20 cellular contexts compared by ENCODE assay signal in the genomic region with DNA sequence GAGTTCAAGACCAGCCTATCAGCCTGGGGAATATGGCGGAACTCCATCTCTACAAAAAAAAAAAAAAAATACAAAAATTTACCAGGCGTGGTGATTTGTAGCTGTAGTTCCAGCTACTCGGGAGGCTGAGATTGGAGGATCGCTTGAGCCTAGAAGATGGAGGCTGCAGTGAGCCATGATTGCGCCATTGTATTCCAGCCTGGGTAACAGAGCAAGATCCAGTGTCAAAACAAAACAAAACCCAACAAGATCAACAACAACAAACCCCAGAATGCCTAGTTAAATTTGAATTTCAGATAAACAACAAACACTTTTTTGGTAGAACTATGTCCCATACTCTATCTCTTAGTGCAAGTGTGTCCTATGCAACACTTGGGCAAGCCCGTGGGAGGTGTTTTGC. TPM values are rescaled to one million over a fixed set of nuclear protein-coding genes. Genes with fewer than 3 reads are reported as not detected.
DNase-seq lines count a peak whose midpoint lies in the region; ATAC-seq, FAIRE-seq and TF ChIP-seq lines count a peak whose summit lies in the region.
"Had no signal": no experiment of that assay in that cellular context is flagged by ENCODE, and none has a peak within 500 bp of the region (broad histone marks: within the 10 kb centered on the region; RNA-seq: fewer than 3 reads in every experiment).

No MANE protein-coding gene starts in this region.

- DNase-seq in Calu3 (no peak), OCI-LY7 (ENCODE audit: low spot score) (no peak), endothelial cell (ENCODE audit: low spot score) (no peak), D721Med (ENCODE audit: insufficient read length, low spot score) (no peak), vagina (ENCODE audit: extremely low spot score in 2 of 2) (no peak)
- DNase-seq in activated naive CD8-positive, alpha-beta T cell treated with anti-CD3 and anti-CD28 coated beads for 36 hours, result no peak
- DNase-seq: ACHN; AML-193; CD8-positive, alpha-beta T cell; GOT3; KG1 had no signal

- H3K36me3 Mint-ChIP-seq in Calu3 (ENCODE audit: insufficient read depth, unreplicated experiment), result peaks cover 9% of the 10 kb centered on the region
- H3K36me3 Mint-ChIP-seq in endothelial cell (ENCODE audit: low read depth, unreplicated experiment), result peaks cover 11% of the 10 kb centered on the region
- no peaks in the 10 kb centered on the region for H3K36me3 Mint-ChIP-seq in activated naive CD8-positive, alpha-beta T cell treated with anti-CD3 and anti-CD28 coated beads for 36 hours
- H3K36me3 Mint-ChIP-seq: CD8-positive, alpha-beta T cell had no signal

- CTCF ChIA-PET in Calu3 (lab: Charles Lee) (interaction anchor here (0.5 to 1.1 kb wide), 5 partner anchors 10 to 765 kb away, joined by 3 to 7 read pairs (median 3); no protein-coding TSS in a partner anchor), OCI-LY7 (lab: Charles Lee; ENCODE audit: unreplicated experiment) (no interaction called here)

- H3K9ac ChIP-seq in KMS-11, result no peak overlapping the region
- H3K9ac ChIP-seq: BLaER1 had no signal

- ATAC-seq in GM18517 (IDR thresholded peaks at IDR 0.05; ENCODE audit: unreplicated experiment), result no peak
- ATAC-seq: CD8-positive, alpha-beta T cell; HCT116 had no signal

- no peak for TF ChIP-seq POLR2A in vagina (IDR thresholded peaks at IDR 0.05)

- H3K79me2 ChIP-seq in KMS-11 (ENCODE audit: insufficient read depth, low read depth) (no peaks in the 10 kb centered on the region), OCI-LY7 (ENCODE audit: insufficient read depth, low read depth, low read length) (no peaks in the 10 kb centered on the region)

- H3K4me1 ChIP-seq in KMS-11 (ENCODE audit: low read depth, poor library complexity, severe bottlenecking), result peaks cover 11% of the 10 kb centered on the region
- peaks cover 14% of the 10 kb centered on the region for H3K4me1 ChIP-seq in OCI-LY7 (ENCODE audit: insufficient read depth, low read length, poor library complexity, severe bottlenecking)
- H3K4me1 ChIP-seq in vagina, result peaks cover 19% of the 10 kb centered on the region

- H2AFZ ChIP-seq in KMS-11 (ENCODE audit: low read depth), result 0 out of 2 replicates have a peak overlapping the region, but pooled peaks have one; percentile 4
- H2AFZ ChIP-seq in OCI-LY7 (ENCODE audit: low read length), result peak overlapping the region; percentile 91

- H3K4me1 Mint-ChIP-seq in Calu3 (ENCODE audit: low read depth, unreplicated experiment) (peaks cover 34% of the 10 kb centered on the region), endothelial cell (ENCODE audit: unreplicated experiment) (peaks cover 11% of the 10 kb centered on the region)
- H3K4me1 Mint-ChIP-seq in activated naive CD8-positive, alpha-beta T cell treated with anti-CD3 and anti-CD28 coated beads for 36 hours, result peaks cover 2% of the 10 kb centered on the region

- H3K36me3 ChIP-seq in KMS-11 (ENCODE audit: insufficient read depth), result no peaks in the 10 kb centered on the region
- H3K36me3 ChIP-seq in OCI-LY7 (ENCODE audit: insufficient read depth, low read length), result no peaks in the 10 kb centered on the region
- H3K36me3 ChIP-seq in vagina, result no peaks in the 10 kb centered on the region
- H3K36me3 ChIP-seq: BLaER1 had no signal

- FAIRE-seq in D721Med (lab: Jason Lieb, UNC), result no peak
- FAIRE-seq: A204.1, G401.6, GM12892, GM18507 had no signal

- H3K9me3 ChIP-seq in OCI-LY7 (ENCODE audit: low read length) (no peaks in the 10 kb centered on the region), vagina (no peaks in the 10 kb centered on the region)
- H3K9me3 ChIP-seq: BLaER1 had no signal

- POLR2A ChIA-PET in OCI-LY7 (lab: Charles Lee), result interaction anchor here (0.6 to 3.2 kb wide), 2 partner anchors 10 to 24 kb away, joined by 5 to 10 read pairs; no protein-coding TSS in a partner anchor

- TF ChIP-seq CTCF in Calu3 (IDR thresholded peaks at IDR 0.05; ENCODE audit: unreplicated experiment), result no peak
- no peak for TF ChIP-seq CTCF in KMS-11 (conservative IDR thresholded peaks at IDR 0.05; ENCODE audit: low read depth, low read length)
- TF ChIP-seq CTCF in OCI-LY7 (conservative IDR thresholded peaks at IDR 0.05; ENCODE audit: low read length), result no peak
- TF ChIP-seq CTCF in endothelial cell (IDR thresholded peaks at IDR 0.05; ENCODE audit: unreplicated experiment), result no peak
- no peak for TF ChIP-seq CTCF in D721Med (IDR thresholded peaks at IDR 0.05; ENCODE audit: insufficient read depth, missing control alignments)
- TF ChIP-seq CTCF in vagina (IDR thresholded peaks at IDR 0.05), result no peak

- H3K27ac Mint-ChIP-seq in Calu3 (ENCODE audit: unreplicated experiment), result peak overlapping the region; percentile 63
- no peak overlapping the region for H3K27ac Mint-ChIP-seq in endothelial cell (ENCODE audit: unreplicated experiment)
- no peak overlapping the region for H3K27ac Mint-ChIP-seq in activated naive CD8-positive, alpha-beta T cell treated with anti-CD3 and anti-CD28 coated beads for 36 hours
- H3K27ac Mint-ChIP-seq: CD8-positive, alpha-beta T cell had no signal

- H3K9me3 Mint-ChIP-seq in Calu3 (ENCODE audit: low read depth, unreplicated experiment) (no peaks in the 10 kb centered on the region), endothelial cell (ENCODE audit: unreplicated experiment) (no peaks in the 10 kb centered on the region)
- H3K9me3 Mint-ChIP-seq in activated naive CD8-positive, alpha-beta T cell treated with anti-CD3 and anti-CD28 coated beads for 36 hours, result no peaks in the 10 kb centered on the region
- H3K9me3 Mint-ChIP-seq: CD8-positive, alpha-beta T cell had no signal

- H3K27me3 ChIP-seq in KMS-11 (ENCODE audit: insufficient read depth, low read depth) (peaks cover 18% of the 10 kb centered on the region), vagina (no peaks in the 10 kb centered on the region)
- H3K27me3 ChIP-seq: BLaER1 had no signal

- H3K4me3 Mint-ChIP-seq in Calu3 (ENCODE audit: low read depth, unreplicated experiment) (no peak overlapping the region), endothelial cell (ENCODE audit: unreplicated experiment) (peak overlapping the region; percentile 31)
- H3K4me3 Mint-ChIP-seq in activated naive CD8-positive, alpha-beta T cell treated with anti-CD3 and anti-CD28 coated beads for 36 hours, result no peak overlapping the region
- H3K4me3 Mint-ChIP-seq: CD8-positive, alpha-beta T cell had no signal

- BruUV-seq in Calu3 (replicated peaks; lab: Mats Ljungman, UMichigan) (no TSS peak), OCI-LY7 (replicated peaks; lab: Mats Ljungman, UMichigan) (no TSS peak)

- H3K4me2 ChIP-seq in KMS-11 (peak overlapping the region; percentile 27), OCI-LY7 (ENCODE audit: low read length) (peak overlapping the region; percentile 60)
- H3K4me2 ChIP-seq: BLaER1 had no signal

- no peaks in the 10 kb centered on the region for H3K9me2 ChIP-seq in OCI-LY7 (ENCODE audit: insufficient read depth, low read length)

- H3K27me3 Mint-ChIP-seq in Calu3 (ENCODE audit: unreplicated experiment) (no peaks in the 10 kb centered on the region), endothelial cell (ENCODE audit: unreplicated experiment) (peaks cover 5% of the 10 kb centered on the region)
- peaks cover 4% of the 10 kb centered on the region for H3K27me3 Mint-ChIP-seq in activated naive CD8-positive, alpha-beta T cell treated with anti-CD3 and anti-CD28 coated beads for 36 hours

- H4K20me1 ChIP-seq in KMS-11 (ENCODE audit: insufficient read depth), result no peaks in the 10 kb centered on the region
- no peaks in the 10 kb centered on the region for H4K20me1 ChIP-seq in OCI-LY7 (ENCODE audit: insufficient read depth, low read length)
- H4K20me1 ChIP-seq: BLaER1 had no signal

- H3K4me3 ChIP-seq in KMS-11 (IDR thresholded peaks at IDR 0.05; ENCODE audit: insufficient read depth, low read depth, low read length) (no peak overlapping the region), OCI-LY7 (ENCODE audit: low read depth, low read length, poor library complexity, severe bottlenecking) (peak overlapping the region; percentile 20), vagina (no peak overlapping the region)
- H3K4me3 ChIP-seq: BLaER1 had no signal

- H3K27ac ChIP-seq in KMS-11 (no peak overlapping the region), OCI-LY7 (ENCODE audit: low read depth, low read length, poor library complexity, severe bottlenecking) (peak overlapping the region; percentile 14), vagina (no peak overlapping the region)
- H3K27ac ChIP-seq: BLaER1 had no signal

- intact Hi-C loops in Calu3 (cut with micrococcal nuclease; ENCODE audit: unreplicated experiment), result no loop called here
- intact Hi-C loops in OCI-LY7 (cut with micrococcal nuclease; ENCODE audit: unreplicated experiment), result no loop called here
- intact Hi-C loops in vagina (cut with DNase I), result no loop called here

RNA-seq across cellular contexts. Expression of gene SNAI1, which starts 39.9 kb away (rescaled TPM):
- total RNA-seq in Calu3 (2022) (0.81 and 0.90 TPM in 2 replicates), OCI-LY7 (2022) (1.6 and 1.8 TPM in 2 replicates), endothelial cell (ENCODE audit: unreplicated experiment) (26.4 TPM), vagina (19.9 TPM)
- 1.0 and 3.6 TPM in 2 replicates for total RNA-seq in OCI-LY7 (2014; rRNA removed; shearing (Covaris generic))
- under 1 TPM; 0.82 to 0.93 TPM for total RNA-seq in activated naive CD8-positive, alpha-beta T cell treated with anti-CD3 and anti-CD28 coated beads for 36 hours
- total RNA-seq: LHCN-M2 had no signal
